Comparison of ENCODE assay signal across 14 cellular contexts in genomic region chr14:67400434-67400833, GRCh38. TPM values are rescaled to one million over a fixed set of nuclear protein-coding genes. Genes with fewer than 3 reads are reported as not detected.
A peak's percentile ranks its signal among the peaks of the same experiment; 100 is the strongest.
DNase-seq lines count a peak whose midpoint lies in the region; ATAC-seq, FAIRE-seq and TF ChIP-seq lines count a peak whose summit lies in the region.
"Had no signal": no experiment of that assay in that cellular context is flagged by ENCODE, and none has a peak within 500 bp of the region (broad histone marks: within the 10 kb centered on the region; RNA-seq: fewer than 3 reads in every experiment).

No MANE protein-coding gene starts in this region.

- peak; percentile 33 for FAIRE-seq in HTR-8/SVneo (lab: Jason Lieb, UNC)
- FAIRE-seq: H1 had no signal

- H3K4me3 ChIP-seq in mucosa of descending colon: no peak overlapping the region
- H3K4me3 ChIP-seq: BLaER1 treated with 17β-estradiol and CSF1 and Interleukin-3, amounts not matched to agents 10 nM and 100 nM had no signal

- peak; percentile 54 for ATAC-seq in mucosa of descending colon
- ATAC-seq: CD8-positive, alpha-beta T cell had no signal

- no peak for TF ChIP-seq CTCF in mucosa of descending colon (IDR thresholded peaks at IDR 0.05)

- DNase-seq in HTR-8/SVneo (ENCODE audit: insufficient read length, low spot score) (no peak), ecto neural progenitor cell (ENCODE audit: low spot score) (peak; percentile 18), mucosa of descending colon (no peak), NCI-H1436 (lab: John Stamatoyannopoulos, UW) (no peak), putamen (ENCODE audit: low spot score) (no peak)
- no peak for DNase-seq in effector CD8-positive, alpha-beta T cell (lab: John Stamatoyannopoulos, UW)
- DNase-seq: Calu3, DMS79 treated with DMSO at 0.1 percent for 48 hours, GF-D8, H9 had no signal

- H3K4me1 ChIP-seq in mucosa of descending colon (ENCODE audit: low read depth): no peaks in the 10 kb centered on the region

- H3K9me3 ChIP-seq in mucosa of descending colon: no peaks in the 10 kb centered on the region
- H3K9me3 ChIP-seq: BLaER1 treated with 17β-estradiol and CSF1 and Interleukin-3, amounts not matched to agents 10 nM and 100 nM had no signal

- intact Hi-C loops in mucosa of descending colon (cut with DNase I, micrococcal nuclease): no loop called here

- no peaks in the 10 kb centered on the region for H3K36me3 ChIP-seq in mucosa of descending colon (ENCODE audit: low read depth)
- H3K36me3 ChIP-seq: BLaER1 treated with 17β-estradiol and CSF1 and Interleukin-3, amounts not matched to agents 10 nM and 100 nM had no signal

RNA-seq across cellular contexts. Expression of gene PLEK2, which starts 11.5 kb away (rescaled TPM):
- 10 to 100 TPM; 15.0 to 41.7 (median 30.8) TPM for total RNA-seq in mucosa of descending colon
- total RNA-seq: B cell; CD8-positive, alpha-beta T cell; H9 had no signal

RNA-seq across cellular contexts. Expression of gene EIF2S1, which starts 40.3 kb away (rescaled TPM):
- total RNA-seq in mucosa of descending colon: 100 to 1,000 TPM in 1 of 3 donors, 10 to 100 TPM in 2; 35.7 to 111 (median 65.8) TPM

RNA-seq across cellular contexts. Expression of gene ATP6V1D, which starts 40.8 kb away (rescaled TPM):
- 10 to 100 TPM; 74.1 to 83.7 (median 81.6) TPM for total RNA-seq in mucosa of descending colon
